ENCODE assay signal across 9 cellular contexts in genomic region chr3:51955175-51955892, GRCh38. TPM values are rescaled to one million over a fixed set of nuclear protein-coding genes. Genes with fewer than 3 reads are reported as not detected.
A peak's percentile ranks its signal among the peaks of the same experiment; 100 is the strongest.
DNase-seq lines count a peak whose midpoint lies in the region; ATAC-seq and TF ChIP-seq lines count a peak whose summit lies in the region.
"Had no signal": no experiment of that assay in that cellular context is flagged by ENCODE, and none has a peak within 500 bp of the region (broad histone marks: within the 10 kb centered on the region; RNA-seq: fewer than 3 reads in every experiment).

Gene GPR62 (plus strand): TSS chr3:51955381. CDS start chr3:51955653, 272 bp downstream.

- H3K9me3 ChIP-seq in colonic mucosa, result no peaks in the 10 kb centered on the region
- H3K9me3 ChIP-seq in lower lobe of right lung, result no peaks in the 10 kb centered on the region

- peak; percentile 46 for DNase-seq in DMS 273 (lab: John Stamatoyannopoulos, UW; ENCODE audit: unreplicated experiment)
- DNase-seq in DMS 273 treated with DMSO at 0.1 percent for 48 hours (lab: John Stamatoyannopoulos, UW), result no peak
- no peak for DNase-seq in colonic mucosa
- DNase-seq in lower lobe of right lung, result no peak
- DNase-seq in superior temporal gyrus (ENCODE audit: extremely low spot score), result peak; percentile 88
- DNase-seq in HK-2 (ENCODE audit: unreplicated experiment), result no peak
- DNase-seq in NCI-H1417 (lab: John Stamatoyannopoulos, UW), result no peak

- ATAC-seq in lower lobe of right lung (no peak), GM19351 (IDR thresholded peaks at IDR 0.05; ENCODE audit: unreplicated experiment) (no peak)

- H3K4me1 ChIP-seq in colonic mucosa (peaks cover 6% of the 10 kb centered on the region), lower lobe of right lung (peaks cover 21% of the 10 kb centered on the region)

- H3K27ac ChIP-seq in colonic mucosa (no peak within 1 kb of the TSS), lower lobe of right lung (peak within 1 kb of the TSS; percentile 60)
- H3K27ac ChIP-seq: 22Rv1 had no signal

- H3K9ac ChIP-seq in colonic mucosa (ENCODE audit: low read depth in 2 of 2, low read length in 2 of 2), result peak within 1 kb of the TSS in 1 of 2 donors; percentile 67

- H3K4me3 ChIP-seq in colonic mucosa, result peak within 1 kb of the TSS; percentile 32
- H3K4me3 ChIP-seq in lower lobe of right lung, result peak within 1 kb of the TSS; percentile 53

- intact Hi-C loops in colonic mucosa (cut with DNase I) (no loop called here), lower lobe of right lung (cut with DNase I) (no loop called here)

- no peaks in the 10 kb centered on the region for H3K27me3 ChIP-seq in colonic mucosa
- H3K27me3 ChIP-seq in lower lobe of right lung (ENCODE audit: low read depth), result peaks cover 13% of the 10 kb centered on the region

- TF ChIP-seq CTCF in colonic mucosa (IDR thresholded peaks at IDR 0.05), result no peak
- TF ChIP-seq CTCF in lower lobe of right lung (IDR thresholded peaks at IDR 0.05), result no peak

- H3K36me3 ChIP-seq in colonic mucosa, result no peaks in the 10 kb centered on the region
- H3K36me3 ChIP-seq in lower lobe of right lung, result peaks cover 9% of the 10 kb centered on the region

RNA-seq across cellular contexts. Expression of gene GPR62, which starts in this region (rescaled TPM):
- not detected for total RNA-seq in colonic mucosa
- not detected for total RNA-seq in lower lobe of right lung

Comparison
In these comparisons a context has a peak if more than half of its experiments do, and no peak if none do; other contexts are left out.
1. DNase-seq: peak in DMS 273 (single experiment) and superior temporal gyrus (single experiment); none in DMS 273 treated with DMSO at 0.1 percent for 48 hours (single experiment), colonic mucosa (single experiment), lower lobe of right lung (single experiment), HK-2 (single experiment) and NCI-H1417 (0 of 3).